ENCODE assay signal across 22 cellular contexts in genomic region chr2:48527211-48527880, GRCh38. TPM values are rescaled to one million over a fixed set of nuclear protein-coding genes. Genes with fewer than 3 reads are reported as not detected.
DNase-seq lines count a peak whose midpoint lies in the region; ATAC-seq, FAIRE-seq and TF ChIP-seq lines count a peak whose summit lies in the region.
"Had no signal": no experiment of that assay in that cellular context is flagged by ENCODE, and none has a peak within 500 bp of the region (broad histone marks: within the 10 kb centered on the region; RNA-seq: fewer than 3 reads in every experiment).

No MANE protein-coding gene starts in this region.

- H3K36me3 Mint-ChIP-seq in HFFc6 (ENCODE audit: low read depth), result no peaks in the 10 kb centered on the region
- H3K36me3 Mint-ChIP-seq in CD8-positive, alpha-beta memory T cell, result peaks cover 0 to 11% (median 5%) of the 10 kb centered on the region in 3 donors

- no peak for ATAC-seq in GM12878
- no peak for ATAC-seq in GM21381 (IDR thresholded peaks at IDR 0.05; ENCODE audit: unreplicated experiment)
- ATAC-seq: mucosa of descending colon had no signal

- no peak overlapping the region for H3K27ac ChIP-seq in GM12878 (ENCODE audit: control insufficient read depth, insufficient read depth)
- peak overlapping the region; percentile 57 for H3K27ac ChIP-seq in mesodermal cell (ENCODE audit: low read depth, low read length, severe bottlenecking)
- peak overlapping the region in 3 of 5 donors; percentile 80 to 95 (median 92) for H3K27ac ChIP-seq in stomach
- no peak overlapping the region for H3K27ac ChIP-seq in CD8-positive, alpha-beta memory T cell (ENCODE audit: low read depth, low read length)
- H3K27ac ChIP-seq: colonic mucosa, epithelial cell of prostate, parathyroid adenoma had no signal

- RAD21 ChIA-PET in GM12878 (lab: Charles Lee; ENCODE audit: unreplicated experiment), result no interaction called here

- no peaks in the 10 kb centered on the region for H3K9me3 Mint-ChIP-seq in HFFc6
- H3K9me3 Mint-ChIP-seq in CD8-positive, alpha-beta memory T cell, result no peaks in the 10 kb centered on the region
- H3K9me3 Mint-ChIP-seq: T-helper 2 cell treated with Interferon-gamma antibody and Interleukin-4, amounts not matched to agents 5 μg/mL and 100 μg/mL, for 36 hours had no signal

- H3K4me1 ChIP-seq in GM12878 (ENCODE audit: control insufficient read depth, insufficient read depth, low read length), result no peaks in the 10 kb centered on the region; the same call in 1 of the 2 replicates
- H3K4me1 ChIP-seq in mesodermal cell (ENCODE audit: control insufficient read depth, insufficient read depth, low read length, poor library complexity, severe bottlenecking), result peaks cover 12% of the 10 kb centered on the region
- H3K4me1 ChIP-seq in stomach, result peaks cover 14 to 54% (median 39%) of the 10 kb centered on the region in 4 donors
- H3K4me1 ChIP-seq in CD8-positive, alpha-beta memory T cell (ENCODE audit: insufficient read depth, low read length), result peaks cover 7% of the 10 kb centered on the region
- H3K4me1 ChIP-seq: colonic mucosa had no signal

- TF ChIP-seq EP300 in GM12878 (IDR thresholded peaks at IDR 0.05; ENCODE audit: borderline replicate concordance in 1 of 2, control insufficient read depth in 1 of 2, low read depth in 2 of 2, low read length in 2 of 2), result no peak
- TF ChIP-seq EP300 in stomach (IDR thresholded peaks at IDR 0.05), result no peak

- H3K9me3 ChIP-seq in GM12878 (replicated peaks; ENCODE audit: control insufficient read depth, insufficient read depth, low read length) (no peaks in the 10 kb centered on the region), mesodermal cell (ENCODE audit: control insufficient read depth, low read length) (no peaks in the 10 kb centered on the region), stomach (no peaks in the 10 kb centered on the region)
- no peaks in the 10 kb centered on the region for H3K9me3 ChIP-seq in CD8-positive, alpha-beta memory T cell (ENCODE audit: low read length)
- H3K9me3 ChIP-seq: colonic mucosa, mucosa of descending colon had no signal

- SMC1A ChIA-PET in GM12878 (lab: Charles Lee; ENCODE audit: uncharacterized antibody, unreplicated experiment), result interaction anchor here (0.6 to 1.3 kb wide), 3 partner anchors 12 to 500 kb away, joined by 3 to 6 read pairs (median 3); no protein-coding TSS in a partner anchor

- no peak overlapping the region for H3K27ac Mint-ChIP-seq in HFFc6
- H3K27ac Mint-ChIP-seq in CD8-positive, alpha-beta memory T cell, result no peak overlapping the region
- H3K27ac Mint-ChIP-seq: T-helper 2 cell treated with Interferon-gamma antibody and Interleukin-4, amounts not matched to agents 5 μg/mL and 100 μg/mL, for 36 hours had no signal

- TF ChIP-seq RAD21 in GM12878 (IDR thresholded peaks at IDR 0.05; ENCODE audit: insufficient read depth, low read depth, low read length), result no peak

- H3K27me3 ChIP-seq in GM12878 (replicated peaks in 1 of 2; ENCODE audit: control insufficient read depth in 2 of 2, insufficient read depth in 2 of 2, low read length in 1 of 2) (no peaks in the 10 kb centered on the region; a peak in 1 of 4 replicates), stomach (peaks cover 0 to 14% (median 6%) of the 10 kb centered on the region in 3 donors)
- H3K27me3 ChIP-seq in CD8-positive, alpha-beta memory T cell (ENCODE audit: insufficient read depth, low read length, poor library complexity, severe bottlenecking), result no peaks in the 10 kb centered on the region
- H3K27me3 ChIP-seq: colonic mucosa had no signal

- H3K79me2 ChIP-seq in GM12878 (ENCODE audit: control insufficient read depth, insufficient read depth, low read length), result no peaks in the 10 kb centered on the region
- H3K79me2 ChIP-seq: parathyroid adenoma had no signal

- peak; percentile 18 for FAIRE-seq in GM12878 (lab: Jason Lieb, UNC)

- H3K4me3 ChIP-seq in GM12878, result no peak overlapping the region
- H3K4me3 ChIP-seq in mesodermal cell (ENCODE audit: extremely low read depth, insufficient read depth, low read length, poor library complexity, severe bottlenecking), result no peak overlapping the region
- H3K4me3 ChIP-seq in stomach, result no peak overlapping the region
- H3K4me3 ChIP-seq in CD8-positive, alpha-beta memory T cell (ENCODE audit: low read length), result no peak overlapping the region
- H3K4me3 ChIP-seq: colonic mucosa, mucosa of descending colon had no signal

- TF ChIP-seq POLR2A in GM12878 (IDR thresholded peaks at IDR 0.05; ENCODE audit: low read depth, low read length) (no peak), stomach (IDR thresholded peaks at IDR 0.05) (no peak)

- in situ Hi-C loops in GM12878 (cut with MboI), result no loop called here

- POLR2A ChIA-PET in GM12878 (lab: Charles Lee), result no interaction called here
- POLR2A ChIA-PET in CD8-positive, alpha-beta memory T cell (lab: Charles Lee), result no interaction called here

- CTCF ChIA-PET in GM12878 (lab: Yijun Ruan, JAX), result no interaction called here
- CTCF ChIA-PET in CD8-positive, alpha-beta memory T cell (lab: Charles Lee), result no interaction called here

- intact Hi-C loops in GM12878 (cut with micrococcal nuclease; ENCODE audit: unreplicated experiment) (no loop called here), stomach (cut with DNase I; ENCODE audit: low total_unique reads) (no loop called here)

- H3K27me3 Mint-ChIP-seq in HFFc6 (ENCODE audit: insufficient read depth), result no peaks in the 10 kb centered on the region
- no peaks in the 10 kb centered on the region for H3K27me3 Mint-ChIP-seq in CD8-positive, alpha-beta memory T cell

- no peak overlapping the region for H3K4me2 ChIP-seq in GM12878 (ENCODE audit: control insufficient read depth, insufficient read depth)

- WGBS in GM12878 (ENCODE audit: insufficient coverage, insufficient replicate concordance, low lambda C conversion rate, missing lambda C conversion rate), result 81% methylated on average over 2 of the region's 2 CpGs
- 66 to 86% methylated on average over 1 to 2 of the region's 2 CpGs for WGBS in mesodermal cell (ENCODE audit: insufficient coverage in 2 of 2), 2 experiments
- 33 to 58% (median 40%) methylated on average over 2 of the region's 2 CpGs for WGBS in stomach, 5 donors

- BruUV-seq in GM12878 (replicated peaks; lab: Mats Ljungman, UMichigan), result no TSS peak

- no peak for TF ChIP-seq CTCF in HFFc6 (IDR thresholded peaks at IDR 0.05)
- TF ChIP-seq CTCF in GM12878 (IDR thresholded peaks at IDR 0.05 in 2 of 3, conservative IDR thresholded peaks at IDR 0.05 in 1 of 3; ENCODE audit: control insufficient read depth in 2 of 3, extremely low read depth in 1 of 3, insufficient read depth in 1 of 3, low read depth in 3 of 3, low read length in 3 of 3), result no peak
- TF ChIP-seq CTCF in stomach (IDR thresholded peaks at IDR 0.05), result no peak

- H3K36me3 ChIP-seq in GM12878 (ENCODE audit: control insufficient read depth in 2 of 2, insufficient read depth in 2 of 2, low read length in 1 of 2) (no peaks in the 10 kb centered on the region), mesodermal cell (ENCODE audit: control insufficient read depth, insufficient read depth, low read length) (no peaks in the 10 kb centered on the region), stomach (peaks cover 0 to 6% (median under 1%) of the 10 kb centered on the region in 4 donors)
- no peaks in the 10 kb centered on the region for H3K36me3 ChIP-seq in CD8-positive, alpha-beta memory T cell (ENCODE audit: insufficient read depth, low read length)
- H3K36me3 ChIP-seq: colonic mucosa had no signal

- H4K20me1 ChIP-seq in GM12878 (ENCODE audit: control insufficient read depth, insufficient read depth), result no peaks in the 10 kb centered on the region

- peaks cover 24% of the 10 kb centered on the region for H3K4me1 Mint-ChIP-seq in HFFc6 (ENCODE audit: low read depth)
- H3K4me1 Mint-ChIP-seq in CD8-positive, alpha-beta memory T cell, result peaks cover 9 to 25% (median 13%) of the 10 kb centered on the region in 3 donors

- DNase-seq in HFFc6, result peak; percentile 33
- no peak for DNase-seq in GM12878 (ENCODE audit: low read depth, low spot score)
- no peak for DNase-seq in stomach
- DNase-seq in HuH-7.5 (ENCODE audit: low spot score), result no peak
- DNase-seq in CD8-positive, alpha-beta memory T cell, result no peak
- no peak for DNase-seq in medulla oblongata (ENCODE audit: extremely low spot score)
- DNase-seq: activated CD4-positive, CD25-positive, alpha-beta regulatory T cell treated with anti-CD3 and anti-CD28 coated beads, Interleukin-2, amount 50 U/mL, for 72 hours; activated effector memory CD4-positive, alpha-beta T cell treated with anti-CD3 and anti-CD28 coated beads, Interleukin-2, amount 50 U/mL, for 16 hours; aorta; Calu3; colonic mucosa; GF-D8; H7; mucosa of descending colon; NCI-H446 treated with DMSO at 0.1 percent for 48 hours; SHP77 treated with DMSO at 0.1 percent for 48 hours; stimulated activated naive CD8-positive, alpha-beta T cell treated with anti-CD3 and anti-CD28 coated beads, Interleukin-15, Interleukin-2, amounts not matched to agents 100 U/mL and 50 U/mL, for 24 hours had no signal

- H3K9ac ChIP-seq in GM12878 (ENCODE audit: control insufficient read depth, insufficient read depth, low read length), result no peak overlapping the region
- H3K9ac ChIP-seq: parathyroid adenoma had no signal

- no peak overlapping the region for H2AFZ ChIP-seq in GM12878 (ENCODE audit: control insufficient read depth, low read depth, low read length)
- H2AFZ ChIP-seq: parathyroid adenoma had no signal

- no peak overlapping the region for H3K4me3 Mint-ChIP-seq in HFFc6
- peak overlapping the region in 1 of 7 donors; percentile 11 for H3K4me3 Mint-ChIP-seq in CD8-positive, alpha-beta memory T cell
- H3K4me3 Mint-ChIP-seq: T-helper 2 cell treated with Interferon-gamma antibody and Interleukin-4, amounts not matched to agents 5 μg/mL and 100 μg/mL, for 36 hours had no signal

RNA-seq across cellular contexts. Expression of gene STON1, which starts 2.6 kb away (rescaled TPM):
- total RNA-seq in HFFc6 (2021; fragmentation: NEBNext Ultra II Directional; extraction: Animal tissue kit (Norgen Biotek cat#: 25700)), result 1 to 10 TPM; 1.3 to 4.3 (median 3.1) TPM
- total RNA-seq in GM12878 (2013; cell fraction: nucleolus; rRNA removed), result 1.2 TPM in 2 replicates
- 0.11 and 0.27 TPM in 2 replicates for total RNA-seq in GM12878 (2014; rRNA removed)
- 0.18 and 0.23 TPM in 2 replicates for total RNA-seq in GM12878 (2014; rRNA removed; fragmentation: Illumina TruSeq; extraction: Trizol)
- 0.82 and 0.90 TPM in 2 replicates for total RNA-seq in GM12878 (2021)
- polyA plus RNA-seq in GM12878 (2011; ENCODE audit: low read depth), result 0.42 TPM
- polyA plus RNA-seq in GM12878 (2011; rRNA removed), result 0.26 and 0.29 TPM in 2 replicates
- polyA plus RNA-seq in GM12878 (2011; cell fraction: cytosol; rRNA removed), result 0.04 and 0.18 TPM in 2 replicates
- 0.87 and 0.94 TPM in 2 replicates for polyA plus RNA-seq in GM12878 (2011; cell fraction: nucleus; rRNA removed)
- 0.36 and 0.62 TPM in 2 replicates for polyA plus RNA-seq in GM12878 (2012)
- polyA plus RNA-seq in GM12878 (2014; fragmentation: Illumina TruSeq; extraction: Trizol), result 0.08 and 0.32 TPM in 2 replicates
- polyA plus RNA-seq in GM12878 (2014; fragmentation: Nextera tagmentation; extraction: Ambion mirVana), result under 1 TPM in 1 of 2 experiments, not detected in 1; 0.11 TPM
- 0.51 and 0.91 TPM in 2 replicates for polyA plus RNA-seq in GM12878 (2014; rRNA removed)
- polyA plus RNA-seq in GM12878 (2016; fragmentation: Nextera tagmentation; extraction: Ambion mirVana), result under 1 TPM in 1 of 2 experiments, not detected in 1; 0.12 TPM
- 0.07 and 0.26 TPM in 2 replicates for polyA minus RNA-seq in GM12878 (2011; rRNA and poly(A)+ RNA removed)
- polyA minus RNA-seq in GM12878 (2011; cell fraction: cytosol; rRNA and poly(A)+ RNA removed), result not detected in 2 replicates
- polyA minus RNA-seq in GM12878 (2011; cell fraction: nucleus; rRNA and poly(A)+ RNA removed), result 0.12 and 0.38 TPM in 2 replicates
- polyA plus RNA-seq in mesodermal cell (2013, experiment 1 of 2), result 28.0 TPM
- 29.4 TPM for polyA plus RNA-seq in mesodermal cell (2013, experiment 2 of 2)
- 100 to 1,000 TPM in 1 of 5 donors, 10 to 100 TPM in 4; 12.7 to 116 (median 41.4) TPM for total RNA-seq in stomach
- polyA plus RNA-seq in stomach, result 1 to 10 TPM; 5.5 to 6.9 (median 5.7) TPM
- total RNA-seq in CD8-positive, alpha-beta memory T cell, result 1 to 10 TPM in 1 of 2 experiments, under 1 TPM in 1; 0.89 to 1.4 TPM
- polyA plus RNA-seq in CD8-positive, alpha-beta memory T cell, result 0.28 TPM

Comparison
In these comparisons a context has a peak if more than half of its experiments do, and no peak if none do; other contexts are left out.
1. H3K27ac ChIP-seq: peak in mesodermal cell (single experiment) and stomach (3 of 5); none in GM12878 (single experiment) and CD8-positive, alpha-beta memory T cell (single experiment).